Comparison of ENCODE assay signal across 24 cellular contexts in genomic region chr2:11617984-11618707, GRCh38. TPM values are rescaled to one million over a fixed set of nuclear protein-coding genes. Genes with fewer than 3 reads are reported as not detected.
"Had no signal": no experiment of that assay in that cellular context is flagged by ENCODE, and none has a peak within 500 bp of the region (broad histone marks: within the 10 kb centered on the region; RNA-seq: fewer than 3 reads in every experiment).

No MANE protein-coding gene starts in this region.

- H3K4me1 Mint-ChIP-seq: activated naive CD4-positive, alpha-beta T cell treated with anti-CD3 and anti-CD28 coated beads, Interleukin-2, amount 50 U/mL, for 24 hours; immature natural killer cell; mesothelial cell of epicardium; neural crest cell; stimulated activated naive B cell treated with anti-CD40 and anti-IgM and Interleukin-4, amounts not matched to agents 10 μg/mL and 1 μg/mL and 100 μg/mL, for 72 hours had no signal

- H3K4me3 Mint-ChIP-seq: activated naive CD4-positive, alpha-beta T cell treated with anti-CD3 and anti-CD28 coated beads, Interleukin-2, amount 50 U/mL, for 24 hours; immature natural killer cell; mesothelial cell of epicardium; stimulated activated naive B cell treated with anti-CD40 and anti-IgM and Interleukin-4, amounts not matched to agents 10 μg/mL and 1 μg/mL and 100 μg/mL, for 72 hours had no signal

- H3K36me3 Mint-ChIP-seq: activated naive CD4-positive, alpha-beta T cell treated with anti-CD3 and anti-CD28 coated beads, Interleukin-2, amount 50 U/mL, for 24 hours; stimulated activated naive B cell treated with anti-CD40 and anti-IgM and Interleukin-4, amounts not matched to agents 10 μg/mL and 1 μg/mL and 100 μg/mL, for 72 hours had no signal

- H3K27ac ChIP-seq: body of pancreas, gastrocnemius medialis, psoas muscle, right lobe of liver, thyroid gland, uterus had no signal

- H3K27me3 ChIP-seq: body of pancreas, gastrocnemius medialis, right lobe of liver, thyroid gland, uterus had no signal

- H3K4me3 ChIP-seq: body of pancreas, gastrocnemius medialis, psoas muscle, right lobe of liver, thyroid gland, uterus had no signal

- DNase-seq: activated CD4-positive, alpha-beta T cell treated with anti-CD3 and anti-CD28 coated beads, Interleukin-2, amount 50 U/mL, for 1 hour; activated CD4-positive, CD25-positive, alpha-beta regulatory T cell treated with anti-CD3 and anti-CD28 coated beads, Interleukin-2, amount 50 U/mL, for 72 hours; activated gamma-delta T cell; amniotic stem cell; body of pancreas; cerebellar nuclear complex; cortex of kidney; erythroblast; gastrocnemius medialis; head of caudate nucleus; immature natural killer cell; psoas muscle; right lobe of liver; stimulated activated CD4-positive, alpha-beta T cell treated with anti-CD3 and anti-CD28 coated beads, Interleukin-4, amount 100 ng/mL, for 24 hours; stimulated activated naive B cell treated with anti-CD40 and anti-IgM and Interleukin-4, amounts not matched to agents 10 μg/mL and 1 μg/mL and 100 μg/mL, for 72 hours; SW 1271; T-helper 2 cell; thyroid gland; uterus had no signal

- H3K27ac Mint-ChIP-seq: activated naive CD4-positive, alpha-beta T cell treated with anti-CD3 and anti-CD28 coated beads, Interleukin-2, amount 50 U/mL, for 24 hours; immature natural killer cell; mesothelial cell of epicardium; stimulated activated naive B cell treated with anti-CD40 and anti-IgM and Interleukin-4, amounts not matched to agents 10 μg/mL and 1 μg/mL and 100 μg/mL, for 72 hours had no signal

- H3K9me3 ChIP-seq: body of pancreas, gastrocnemius medialis, psoas muscle, right lobe of liver, thyroid gland, uterus had no signal

- H3K36me3 ChIP-seq: gastrocnemius medialis, right lobe of liver, thyroid gland, uterus had no signal

- H3K27me3 Mint-ChIP-seq: activated naive CD4-positive, alpha-beta T cell treated with anti-CD3 and anti-CD28 coated beads, Interleukin-2, amount 50 U/mL, for 24 hours had no signal

- H3K9me3 Mint-ChIP-seq: activated naive CD4-positive, alpha-beta T cell treated with anti-CD3 and anti-CD28 coated beads, Interleukin-2, amount 50 U/mL, for 24 hours; immature natural killer cell; mesothelial cell of epicardium; neural crest cell; stimulated activated naive B cell treated with anti-CD40 and anti-IgM and Interleukin-4, amounts not matched to agents 10 μg/mL and 1 μg/mL and 100 μg/mL, for 72 hours had no signal

- H3K4me1 ChIP-seq: body of pancreas, gastrocnemius medialis, psoas muscle, right lobe of liver, thyroid gland, uterus had no signal

- ATAC-seq: body of pancreas; gastrocnemius medialis; stimulated activated naive B cell treated with anti-CD40 and anti-IgM and Interleukin-4, amounts not matched to agents 10 μg/mL and 1 μg/mL and 100 μg/mL, for 72 hours had no signal

RNA-seq across cellular contexts. Expression of gene NTSR2, which starts 51.8 kb away (rescaled TPM):
- total RNA-seq: body of pancreas, lung microvascular endothelial cell, mesothelial cell of epicardium, neural crest cell, osteocyte, right lobe of liver, thyroid gland, uterus had no signal
- polyA plus RNA-seq: immature natural killer cell had no signal
